In genomic region chr4:94500696-94501095, GRCh38 we compare ENCODE assay signal across 1 cellular context.
TF ChIP-seq lines count a peak whose summit lies in the region.

No MANE protein-coding gene starts in this region.

TF ChIP-seq in HepG2, 621 proteins besides CTCF, POLR2A, EP300 and RAD21 (continued from another document):
- TF ChIP-seq ZNF710 (CRISPR knock-in tag; IDR thresholded peaks at IDR 0.05; ENCODE audit: borderline replicate concordance) = no peak
- TF ChIP-seq JDP2 (CRISPR knock-in tag; IDR thresholded peaks at IDR 0.05; ENCODE audit: borderline replicate concordance) = no peak
- no peak for TF ChIP-seq SNAPC2 (CRISPR knock-in tag; IDR thresholded peaks at IDR 0.05)
- TF ChIP-seq ZNF513 (CRISPR knock-in tag; conservative IDR thresholded peaks at IDR 0.05) = no peak
- TF ChIP-seq MAF1 (CRISPR knock-in tag; IDR thresholded peaks at IDR 0.05; ENCODE audit: borderline replicate concordance) = no peak
- TF ChIP-seq SNRNP70 (IDR thresholded peaks at IDR 0.05; ENCODE audit: low read depth, low read length) = no peak
- no peak for TF ChIP-seq ZNF790 (CRISPR knock-in tag; IDR thresholded peaks at IDR 0.05; ENCODE audit: borderline replicate concordance)
- no peak for TF ChIP-seq ZNF576 (CRISPR knock-in tag; IDR thresholded peaks at IDR 0.05)
